Comparison of ENCODE assay signal across 1 cellular context in genomic region chr7:75638607-75639070, GRCh38.
TF ChIP-seq lines count a peak whose summit lies in the region.

No MANE protein-coding gene starts in this region.

TF ChIP-seq in K562, 482 proteins besides CTCF, POLR2A, EP300 and RAD21 (continued from another document):
- no peak for TF ChIP-seq AFF4 (CRISPR knock-in tag; IDR thresholded peaks at IDR 0.05)
- TF ChIP-seq HMGN3 (IDR thresholded peaks at IDR 0.05; ENCODE audit: borderline replicate concordance, extremely low read depth, insufficient read length, low read depth, low read length) = peak; percentile 31
- 0 out of 2 replicates have a peak, but pooled peaks have one; percentile 28 for TF ChIP-seq ZBTB33 (CRISPR knock-in tag; IDR thresholded peaks at IDR 0.05)
- TF ChIP-seq CXXC5 (CRISPR knock-in tag; IDR thresholded peaks at IDR 0.05) = 0 out of 2 replicates have a peak, but pooled peaks have one; percentile 2
- TF ChIP-seq E2F3 (CRISPR knock-in tag; IDR thresholded peaks at IDR 0.05) = peak; percentile 41; the same call in 1 of the 2 replicates
